ENCODE assay signal across 12 cellular contexts in genomic region chr19:48787331-48787730, GRCh38. TPM values are rescaled to one million over a fixed set of nuclear protein-coding genes. Genes with fewer than 3 reads are reported as not detected.
DNase-seq lines count a peak whose midpoint lies in the region; ATAC-seq, FAIRE-seq and TF ChIP-seq lines count a peak whose summit lies in the region.
"Not testable (repeated sequence)": the region's sequence is repeated elsewhere in the genome, so short reads cannot be mapped to it uniquely, and the experiment has no call there.
"Had no signal": no experiment of that assay in that cellular context is flagged by ENCODE, and none has a peak within 500 bp of the region (broad histone marks: within the 10 kb centered on the region; RNA-seq: fewer than 3 reads in every experiment).

No MANE protein-coding gene starts in this region.

- H2BK12ac ChIP-seq in neuronal stem cell (ENCODE audit: low read length), result not testable (repeated sequence)

- not testable (repeated sequence) for H3K27ac Mint-ChIP-seq in GM23338

- not testable (repeated sequence) for H2AFZ ChIP-seq in GM23338; K562 (ENCODE audit: low read depth, low read length); neuronal stem cell (ENCODE audit: low read length)

- not testable (repeated sequence) for H3K9me2 ChIP-seq in GM23338 (ENCODE audit: insufficient read depth)

- not testable (repeated sequence) for H3K9me3 Mint-ChIP-seq in GM23338

- not testable (repeated sequence) for H3K27me3 ChIP-seq in GM23338 (ENCODE audit: insufficient read depth); K562 (ENCODE audit: control insufficient read depth in 2 of 2, insufficient read depth in 2 of 2, low read length in 2 of 2); foreskin keratinocyte; neuronal stem cell (ENCODE audit: control insufficient read depth in 3 of 3, insufficient read depth in 3 of 3, low read depth in 1 of 3, low read length in 3 of 3); gastrocnemius medialis

- H3K23ac ChIP-seq in neuronal stem cell (ENCODE audit: low read depth, low read length, poor library complexity), result not testable (repeated sequence)

- H3K4me1 ChIP-seq in GM23338 (ENCODE audit: insufficient read depth); foreskin keratinocyte; neuronal stem cell (ENCODE audit: control insufficient read depth in 2 of 2, insufficient read depth in 1 of 2, low read depth in 1 of 2, low read length in 2 of 2): not testable (repeated sequence)
- H3K4me1 ChIP-seq in K562 (replicated peaks in 1 of 2; ENCODE audit: control insufficient read depth in 2 of 2, insufficient read depth in 2 of 2, low read length in 2 of 2) (peaks cover 8 to 11% of the 10 kb centered on the region in 2 experiments; a peak in 4 of 5 replicates), gastrocnemius medialis (peaks cover 15 to 22% of the 10 kb centered on the region in 2 donors)

- not testable (repeated sequence) for H3K4ac ChIP-seq in neuronal stem cell (ENCODE audit: low read length)

- H3K4me1 Mint-ChIP-seq in GM23338, result not testable (repeated sequence)

- DNase-seq in GM23338 (ENCODE audit: low spot score); K562 (ENCODE audit: extremely low read depth in 1 of 4, low spot score in 3 of 4); neuronal stem cell (ENCODE audit: low spot score): not testable (repeated sequence)
- DNase-seq in epithelial cell of esophagus (ENCODE audit: low read depth) (peak; percentile 61), foreskin keratinocyte (peak; percentile 73 to 83), gastrocnemius medialis (peak; percentile 50 to 83)

- intact Hi-C loops in K562 (cut with micrococcal nuclease), result loop anchor here (5.0 to 10.0 kb wide), 2 partner anchors 285 to 437 kb away; partner anchors contain the start of gene KCNA7
- intact Hi-C loops in gastrocnemius medialis (cut with DNase I; ENCODE audit: low total_unique reads), result loop anchor here (2.0 kb wide), 1 partner anchor 149 kb away; no protein-coding TSS in a partner anchor

- not testable (repeated sequence) for TF ChIP-seq EP300 in K562 (IDR thresholded peaks at IDR 0.05; ENCODE audit: low read length)

- not testable (repeated sequence) for H3K4me3 ChIP-seq in GM23338; K562; epithelial cell of esophagus (ENCODE audit: low read length); neuronal stem cell (ENCODE audit: low read length in 2 of 2); gastrocnemius medialis

- H3K9ac ChIP-seq in K562 (ENCODE audit: insufficient read depth in 1 of 2, low read depth in 2 of 2, low read length in 2 of 2), result not testable (repeated sequence)
- H3K9ac ChIP-seq in neuronal stem cell (ENCODE audit: low read depth, low read length, poor library complexity), result peak overlapping the region; percentile 63

- not testable (repeated sequence) for H2BK5ac ChIP-seq in neuronal stem cell (ENCODE audit: low read length)

- not testable (repeated sequence) for BruUV-seq in K562 (replicated peaks; lab: Mats Ljungman, UMichigan)

- 78% methylated on average over 9 of the region's 9 CpGs for WGBS in K562 (ENCODE audit: insufficient coverage, low coverage, missing lambda C conversion rate)
- no CpG with 5 or more reads among the region's 9 CpGs for WGBS in neuronal stem cell (ENCODE audit: extremely low coverage in 2 of 2, insufficient read length in 2 of 2, insufficient replicate concordance in 1 of 2), 2 donors

- not testable (repeated sequence) for H3K4me2 ChIP-seq in GM23338; K562 (ENCODE audit: insufficient read depth, low read length); neuronal stem cell (ENCODE audit: insufficient read depth, low read length, poor library complexity, severe bottlenecking)

- not testable (repeated sequence) for H3K36me3 Mint-ChIP-seq in GM23338 (ENCODE audit: low read depth)

- not testable (repeated sequence) for H3K4me3 Mint-ChIP-seq in GM23338

- not testable (repeated sequence) for H4K91ac ChIP-seq in neuronal stem cell (ENCODE audit: low read depth, low read length, poor library complexity)

- not testable (repeated sequence) for H3K18ac ChIP-seq in neuronal stem cell (ENCODE audit: low read length)

- H3K9me1 ChIP-seq in K562 (ENCODE audit: control insufficient read depth, insufficient read depth, low read length), result not testable (repeated sequence)

- not testable (repeated sequence) for TF ChIP-seq CTCF in GM23338 (conservative IDR thresholded peaks at IDR 0.05; ENCODE audit: low read depth in 2 of 2); K562 (IDR thresholded peaks at IDR 0.05 in 2 of 3, conservative IDR thresholded peaks at IDR 0.05 in 1 of 3; ENCODE audit: insufficient read depth in 2 of 3, low read depth in 1 of 3, low read length in 3 of 3); epithelial cell of esophagus (IDR thresholded peaks at IDR 0.05; ENCODE audit: insufficient read depth, low read depth, low read length, missing control alignments); foreskin keratinocyte (conservative IDR thresholded peaks at IDR 0.05); gastrocnemius medialis (IDR thresholded peaks at IDR 0.05 in 4 of 5, conservative IDR thresholded peaks at IDR 0.05 in 1 of 5)

- not testable (repeated sequence) for H4K8ac ChIP-seq in neuronal stem cell (ENCODE audit: low read depth, low read length)

- not testable (repeated sequence) for FAIRE-seq in K562 (lab: Jason Lieb, UNC)

- H2BK15ac ChIP-seq in neuronal stem cell (ENCODE audit: low read length), result not testable (repeated sequence)

- peak; percentile 14; the same call in 1 of the 3 replicates for ATAC-seq in GM23338
- not testable (repeated sequence) for ATAC-seq in K562, foreskin keratinocyte
- ATAC-seq in gastrocnemius medialis, result peak in 1 of 2 donors; percentile 46

- not testable (repeated sequence) for H3K14ac ChIP-seq in neuronal stem cell (ENCODE audit: low read length)

- not testable (repeated sequence) for H3K27ac ChIP-seq in GM23338 (ENCODE audit: low read depth); K562 (ENCODE audit: extremely low read depth, low read depth, low read length); foreskin keratinocyte; neuronal stem cell (replicated peaks; ENCODE audit: low read length)
- H3K27ac ChIP-seq in gastrocnemius medialis, result peak overlapping the region; percentile 85 to 89 (median 88)

- H3K27me3 Mint-ChIP-seq in GM23338 (ENCODE audit: insufficient read depth, low read depth, poor library complexity), result not testable (repeated sequence)

- POLR2A ChIA-PET in K562 (lab: Yijun Ruan, JAX), result interaction anchor here (1.1 kb wide), 1 partner anchor 89 kb away, joined by 5 read pairs; no protein-coding TSS in a partner anchor

- not testable (repeated sequence) for H3K79me1 ChIP-seq in neuronal stem cell (ENCODE audit: low read depth, low read length)

- H3F3A ChIP-seq in GM23338 (replicated peaks; ENCODE audit: low read depth), result not testable (repeated sequence)

- H2AK5ac ChIP-seq in neuronal stem cell (ENCODE audit: low read depth, low read length), result not testable (repeated sequence)

- not testable (repeated sequence) for H2BK120ac ChIP-seq in neuronal stem cell (ENCODE audit: low read depth, low read length)

- H4K20me1 ChIP-seq in GM23338 (replicated peaks; ENCODE audit: insufficient read depth); K562 (replicated peaks; ENCODE audit: control insufficient read depth, insufficient read depth, low read length): not testable (repeated sequence)

- TF ChIP-seq POLR2A in K562 (conservative IDR thresholded peaks at IDR 0.05); gastrocnemius medialis (IDR thresholded peaks at IDR 0.05): not testable (repeated sequence)

- H3K9me3 ChIP-seq in K562 (replicated peaks; ENCODE audit: control insufficient read depth, insufficient read depth, low read depth, low read length); neuronal stem cell (replicated peaks in 1 of 2; ENCODE audit: control insufficient read depth in 2 of 2, insufficient read depth in 1 of 2, low read depth in 1 of 2, low read length in 2 of 2); gastrocnemius medialis: not testable (repeated sequence)

- not testable (repeated sequence) for TF ChIP-seq RAD21 in K562 (CRISPR knock-in tag; conservative IDR thresholded peaks at IDR 0.05 in 1 of 2, IDR thresholded peaks at IDR 0.05 in 1 of 2)

- CTCF ChIA-PET in K562 (lab: Yijun Ruan, JAX; ENCODE audit: low intra/inter-chr PET ratio), result interaction anchor here (0.6 to 2.5 kb wide), 7 partner anchors 24 to 437 kb away, joined by 3 to 34 read pairs (median 3); partner anchors contain the start of gene HSD17B14

- H3K79me2 ChIP-seq in GM23338 (replicated peaks; ENCODE audit: insufficient read depth); K562 (ENCODE audit: control insufficient read depth, insufficient read depth, low read length): not testable (repeated sequence)

- H3K36me3 ChIP-seq in GM23338 (ENCODE audit: insufficient read depth); K562 (ENCODE audit: control insufficient read depth, insufficient read depth, low read length); neuronal stem cell (replicated peaks in 1 of 2; ENCODE audit: control insufficient read depth in 2 of 2, insufficient read depth in 2 of 2, low read length in 2 of 2); gastrocnemius medialis: not testable (repeated sequence)

- in situ Hi-C loops in K562 (cut with MboI), result not testable (repeated sequence)
- in situ Hi-C loops in gastrocnemius medialis (cut with MboI; ENCODE audit: low sequenced_read_pairs in 4 of 4), result loop anchor here in 1 of 4 donors (10.0 kb wide), 1 partner anchor 187 kb away; no protein-coding TSS in a partner anchor

RNA-seq across cellular contexts. Expression of gene BCAT2, which starts 23.5 kb away (rescaled TPM):
- total RNA-seq in GM23338 (2014; rRNA removed; shearing (Covaris generic)), result 30.6 and 53.5 TPM in 2 replicates
- polyA plus RNA-seq in GM23338 (2016; fragmentation: Nextera tagmentation; extraction: Ambion mirVana) (30.4 and 35.8 TPM in 2 replicates), K562 (2011; rRNA removed) (29.7 and 54.4 TPM in 2 replicates), K562 (2014; fragmentation: Illumina TruSeq; extraction: Trizol) (53.9 and 68.4 TPM in 2 replicates), K562 (2014; fragmentation: Nextera tagmentation; extraction: Ambion mirVana) (10 to 100 TPM in 1 of 2 experiments, 1 to 10 TPM in 1; 3.4 to 17.0 TPM), K562 (2014; rRNA removed) (61.3 and 70.5 TPM in 2 replicates), foreskin keratinocyte (52.5 and 56.8 TPM in 2 replicates)
- 51.3 and 119 TPM in 2 replicates for total RNA-seq in K562 (2011; cell fraction: chromatin; rRNA removed; ENCODE audit: low replicate concordance)
- 57.0 and 58.4 TPM in 2 replicates for total RNA-seq in K562 (2011; cell fraction: nucleolus; rRNA removed)
- total RNA-seq in K562 (2011; cell fraction: nucleoplasm; rRNA removed), result 47.7 and 57.1 TPM in 2 replicates
- total RNA-seq in K562 (2014; rRNA removed) (57.8 and 69.7 TPM in 2 replicates), K562 (2014; rRNA removed; fragmentation: Illumina TruSeq; extraction: Trizol) (12.4 and 18.9 TPM in 2 replicates), K562 (2015; rRNA removed; fragmentation: Illumina TruSeq; extraction: Trizol) (31.4 and 32.6 TPM in 2 replicates), K562 (2021) (79.6 and 84.8 TPM in 2 replicates), foreskin keratinocyte (40.9 and 42.9 TPM in 2 replicates), gastrocnemius medialis (10 to 100 TPM; 28.0 to 56.6 (median 43.8) TPM)
- polyA plus RNA-seq in K562 (2011; cell fraction: cytosol; rRNA removed), result 62.1 and 122 TPM in 2 replicates
- 58.1 and 87.7 TPM in 2 replicates for polyA plus RNA-seq in K562 (2011; cell fraction: nucleus; rRNA removed)
- 50.4 and 57.4 TPM in 2 replicates for polyA plus RNA-seq in K562 (2012)
- polyA minus RNA-seq in K562 (2011; rRNA and poly(A)+ RNA removed), result 19.9 and 22.6 TPM in 2 replicates
- 31.7 and 42.9 TPM in 2 replicates for polyA minus RNA-seq in K562 (2011; cell fraction: cytosol; rRNA and poly(A)+ RNA removed)
- polyA minus RNA-seq in K562 (2011; cell fraction: nucleus; rRNA and poly(A)+ RNA removed), result 13.1 and 17.9 TPM in 2 replicates
- polyA plus RNA-seq in neuronal stem cell (2013, experiment 1 of 2), result 49.0 TPM
- 48.6 TPM for polyA plus RNA-seq in neuronal stem cell (2013, experiment 2 of 2)

RNA-seq across cellular contexts. Expression of gene FGF21, which starts 32.0 kb away (rescaled TPM):
- 1.3 TPM in 1 of 2 replicates, not detected in the other for total RNA-seq in GM23338 (2014; rRNA removed; shearing (Covaris generic))
- polyA plus RNA-seq in GM23338 (2016; fragmentation: Nextera tagmentation; extraction: Ambion mirVana), result 0.78 and 1.1 TPM in 2 replicates
- not detected in 2 replicates for total RNA-seq in K562 (2011; cell fraction: chromatin; rRNA removed; ENCODE audit: low replicate concordance)
- total RNA-seq in K562 (2011; cell fraction: nucleolus; rRNA removed), result not detected in 2 replicates
- not detected in 2 replicates for total RNA-seq in K562 (2011; cell fraction: nucleoplasm; rRNA removed)
- total RNA-seq in K562 (2014; rRNA removed), result 0.33 and 0.77 TPM in 2 replicates
- total RNA-seq in K562 (2014; rRNA removed; fragmentation: Illumina TruSeq; extraction: Trizol), result not detected in 2 replicates
- not detected in 2 replicates for total RNA-seq in K562 (2015; rRNA removed; fragmentation: Illumina TruSeq; extraction: Trizol)
- total RNA-seq in K562 (2021), result not detected in 2 replicates
- polyA plus RNA-seq in K562 (2011; rRNA removed), result not detected in 2 replicates
- not detected in 2 replicates for polyA plus RNA-seq in K562 (2011; cell fraction: cytosol; rRNA removed)
- not detected in 2 replicates for polyA plus RNA-seq in K562 (2011; cell fraction: nucleus; rRNA removed)
- 0.30 TPM in 1 of 2 replicates, not detected in the other for polyA plus RNA-seq in K562 (2012)
- 0.09 TPM in 1 of 2 replicates, not detected in the other for polyA plus RNA-seq in K562 (2014; fragmentation: Illumina TruSeq; extraction: Trizol)
- polyA plus RNA-seq in K562 (2014; fragmentation: Nextera tagmentation; extraction: Ambion mirVana), result under 1 TPM in 1 of 2 experiments, not detected in 1; 0.04 TPM
- polyA plus RNA-seq in K562 (2014; rRNA removed), result not detected in 2 replicates
- polyA minus RNA-seq in K562 (2011; rRNA and poly(A)+ RNA removed), result not detected in 2 replicates
- polyA minus RNA-seq in K562 (2011; cell fraction: cytosol; rRNA and poly(A)+ RNA removed), result not detected in 2 replicates
- polyA minus RNA-seq in K562 (2011; cell fraction: nucleus; rRNA and poly(A)+ RNA removed), result not detected in 2 replicates
- not detected in 2 replicates for total RNA-seq in foreskin keratinocyte
- polyA plus RNA-seq in foreskin keratinocyte, result not detected in 2 replicates
- not detected for polyA plus RNA-seq in neuronal stem cell (2013, experiment 1 of 2)
- not detected for polyA plus RNA-seq in neuronal stem cell (2013, experiment 2 of 2)
- total RNA-seq in gastrocnemius medialis, result not detected
- total RNA-seq: A673; Calu3; CD8-positive, alpha-beta T cell; HepG2 had no signal
- polyA plus RNA-seq: AG04450, IgD-negative memory B cell had no signal

RNA-seq across cellular contexts. Expression of gene FUT1, which starts 34.9 kb away (rescaled TPM):
- 20.3 and 20.8 TPM in 2 replicates for total RNA-seq in GM23338 (2014; rRNA removed; shearing (Covaris generic))
- 4.4 and 4.7 TPM in 2 replicates for polyA plus RNA-seq in GM23338 (2016; fragmentation: Nextera tagmentation; extraction: Ambion mirVana)
- 53.2 and 80.3 TPM in 2 replicates for total RNA-seq in K562 (2011; cell fraction: chromatin; rRNA removed; ENCODE audit: low replicate concordance)
- 51.5 and 67.9 TPM in 2 replicates for total RNA-seq in K562 (2011; cell fraction: nucleolus; rRNA removed)
- total RNA-seq in K562 (2011; cell fraction: nucleoplasm; rRNA removed), result 56.0 and 63.6 TPM in 2 replicates
- total RNA-seq in K562 (2014; rRNA removed), result 15.5 and 17.2 TPM in 2 replicates
- total RNA-seq in K562 (2014; rRNA removed; fragmentation: Illumina TruSeq; extraction: Trizol), result 8.9 TPM in 2 replicates
- total RNA-seq in K562 (2015; rRNA removed; fragmentation: Illumina TruSeq; extraction: Trizol), result 5.0 TPM in 2 replicates
- total RNA-seq in K562 (2021), result 18.5 and 19.6 TPM in 2 replicates
- 3.2 and 5.0 TPM in 2 replicates for polyA plus RNA-seq in K562 (2011; rRNA removed)
- polyA plus RNA-seq in K562 (2011; cell fraction: cytosol; rRNA removed), result 2.2 and 4.8 TPM in 2 replicates
- polyA plus RNA-seq in K562 (2011; cell fraction: nucleus; rRNA removed), result 5.3 and 17.6 TPM in 2 replicates
- 4.8 and 9.2 TPM in 2 replicates for polyA plus RNA-seq in K562 (2012)
- polyA plus RNA-seq in K562 (2014; fragmentation: Illumina TruSeq; extraction: Trizol), result 7.9 and 8.8 TPM in 2 replicates
- 1 to 10 TPM; 2.3 to 3.1 TPM for polyA plus RNA-seq in K562 (2014; fragmentation: Nextera tagmentation; extraction: Ambion mirVana)
- polyA plus RNA-seq in K562 (2014; rRNA removed), result 16.3 and 18.3 TPM in 2 replicates
- polyA minus RNA-seq in K562 (2011; rRNA and poly(A)+ RNA removed), result 1.1 and 3.1 TPM in 2 replicates
- polyA minus RNA-seq in K562 (2011; cell fraction: cytosol; rRNA and poly(A)+ RNA removed), result 1.4 and 4.4 TPM in 2 replicates
- 3.2 and 5.3 TPM in 2 replicates for polyA minus RNA-seq in K562 (2011; cell fraction: nucleus; rRNA and poly(A)+ RNA removed)
- 8.0 and 8.2 TPM in 2 replicates for total RNA-seq in foreskin keratinocyte
- 3.9 and 4.0 TPM in 2 replicates for polyA plus RNA-seq in foreskin keratinocyte
- polyA plus RNA-seq in neuronal stem cell (2013, experiment 1 of 2), result 0.99 TPM
- 1.0 TPM for polyA plus RNA-seq in neuronal stem cell (2013, experiment 2 of 2)
- total RNA-seq in gastrocnemius medialis, result 1 to 10 TPM in 2 of 4 donors, under 1 TPM in 2; 0.61 to 1.3 (median 0.98) TPM
- total RNA-seq: CD8-positive, alpha-beta T cell had no signal
- polyA plus RNA-seq: IgD-negative memory B cell had no signal

RNA-seq across cellular contexts. Expression of gene IZUMO1, which starts 40.6 kb away (rescaled TPM):
- total RNA-seq in GM23338 (2014; rRNA removed; shearing (Covaris generic)), result 1.7 and 3.5 TPM in 2 replicates
- 1.2 and 1.3 TPM in 2 replicates for polyA plus RNA-seq in GM23338 (2016; fragmentation: Nextera tagmentation; extraction: Ambion mirVana)
- 23.8 and 28.5 TPM in 2 replicates for total RNA-seq in K562 (2011; cell fraction: chromatin; rRNA removed; ENCODE audit: low replicate concordance)
- 10.5 and 17.9 TPM in 2 replicates for total RNA-seq in K562 (2011; cell fraction: nucleolus; rRNA removed)
- 18.7 and 19.0 TPM in 2 replicates for total RNA-seq in K562 (2011; cell fraction: nucleoplasm; rRNA removed)
- 0.14 and 0.78 TPM in 2 replicates for total RNA-seq in K562 (2014; rRNA removed)
- total RNA-seq in K562 (2014; rRNA removed; fragmentation: Illumina TruSeq; extraction: Trizol), result 0.61 and 1.3 TPM in 2 replicates
- total RNA-seq in K562 (2015; rRNA removed; fragmentation: Illumina TruSeq; extraction: Trizol), result 0.40 and 0.49 TPM in 2 replicates
- total RNA-seq in K562 (2021), result 2.1 and 2.2 TPM in 2 replicates
- polyA plus RNA-seq in K562 (2011; rRNA removed), result 0.54 and 0.57 TPM in 2 replicates
- 0.16 and 0.67 TPM in 2 replicates for polyA plus RNA-seq in K562 (2011; cell fraction: cytosol; rRNA removed)
- 3.1 and 3.5 TPM in 2 replicates for polyA plus RNA-seq in K562 (2011; cell fraction: nucleus; rRNA removed)
- polyA plus RNA-seq in K562 (2012), result 1.4 and 1.7 TPM in 2 replicates
- polyA plus RNA-seq in K562 (2014; fragmentation: Illumina TruSeq; extraction: Trizol), result 0.29 and 1.1 TPM in 2 replicates
- under 1 TPM; 0.24 to 0.73 TPM for polyA plus RNA-seq in K562 (2014; fragmentation: Nextera tagmentation; extraction: Ambion mirVana)
- polyA plus RNA-seq in K562 (2014; rRNA removed), result 0.39 and 1.2 TPM in 2 replicates
- polyA minus RNA-seq in K562 (2011; rRNA and poly(A)+ RNA removed), result 0.63 TPM in 1 of 2 replicates, not detected in the other
- polyA minus RNA-seq in K562 (2011; cell fraction: cytosol; rRNA and poly(A)+ RNA removed), result not detected in 2 replicates
- 0.67 and 0.89 TPM in 2 replicates for polyA minus RNA-seq in K562 (2011; cell fraction: nucleus; rRNA and poly(A)+ RNA removed)
- 0.28 and 0.58 TPM in 2 replicates for total RNA-seq in foreskin keratinocyte
- polyA plus RNA-seq in foreskin keratinocyte, result 0.07 and 0.18 TPM in 2 replicates
- 0.01 TPM for polyA plus RNA-seq in neuronal stem cell (2013, experiment 1 of 2)
- 0.03 TPM for polyA plus RNA-seq in neuronal stem cell (2013, experiment 2 of 2)
- total RNA-seq in gastrocnemius medialis, result 1 to 10 TPM in 1 of 4 donors, not detected in 3; 2.1 TPM
- total RNA-seq: A673; CD8-positive, alpha-beta T cell had no signal
- polyA plus RNA-seq: AG04450, IgD-negative memory B cell had no signal

RNA-seq across cellular contexts. Expression of gene RASIP1, which starts 46.9 kb away (rescaled TPM):
- total RNA-seq in GM23338 (2014; rRNA removed; shearing (Covaris generic)), result 14.8 and 18.0 TPM in 2 replicates
- polyA plus RNA-seq in GM23338 (2016; fragmentation: Nextera tagmentation; extraction: Ambion mirVana) (9.2 and 11.2 TPM in 2 replicates), K562 (2011; rRNA removed) (1.4 and 2.1 TPM in 2 replicates), K562 (2014; fragmentation: Illumina TruSeq; extraction: Trizol) (1.5 and 2.6 TPM in 2 replicates), K562 (2014; fragmentation: Nextera tagmentation; extraction: Ambion mirVana) (under 1 TPM; 0.20 to 0.24 TPM), K562 (2014; rRNA removed) (4.7 and 6.1 TPM in 2 replicates), foreskin keratinocyte (16.0 and 18.4 TPM in 2 replicates)
- 10.4 and 13.7 TPM in 2 replicates for total RNA-seq in K562 (2011; cell fraction: chromatin; rRNA removed; ENCODE audit: low replicate concordance)
- total RNA-seq in K562 (2011; cell fraction: nucleolus; rRNA removed), result 7.4 and 8.8 TPM in 2 replicates
- total RNA-seq in K562 (2011; cell fraction: nucleoplasm; rRNA removed), result 10.0 and 11.1 TPM in 2 replicates
- total RNA-seq in K562 (2014; rRNA removed) (2.7 and 3.7 TPM in 2 replicates), K562 (2014; rRNA removed; fragmentation: Illumina TruSeq; extraction: Trizol) (0.58 and 0.61 TPM in 2 replicates), K562 (2015; rRNA removed; fragmentation: Illumina TruSeq; extraction: Trizol) (1.4 and 1.7 TPM in 2 replicates), K562 (2021) (3.4 and 4.6 TPM in 2 replicates), foreskin keratinocyte (11.3 and 12.6 TPM in 2 replicates), gastrocnemius medialis (1 to 10 TPM; 3.4 to 8.1 (median 6.3) TPM)
- 2.3 and 3.3 TPM in 2 replicates for polyA plus RNA-seq in K562 (2011; cell fraction: cytosol; rRNA removed)
- polyA plus RNA-seq in K562 (2011; cell fraction: nucleus; rRNA removed), result 5.2 and 8.5 TPM in 2 replicates
- 3.2 and 5.2 TPM in 2 replicates for polyA plus RNA-seq in K562 (2012)
- 1.1 and 1.6 TPM in 2 replicates for polyA minus RNA-seq in K562 (2011; rRNA and poly(A)+ RNA removed)
- polyA minus RNA-seq in K562 (2011; cell fraction: cytosol; rRNA and poly(A)+ RNA removed), result 1.0 and 4.6 TPM in 2 replicates
- polyA minus RNA-seq in K562 (2011; cell fraction: nucleus; rRNA and poly(A)+ RNA removed), result 1.3 and 2.0 TPM in 2 replicates
- polyA plus RNA-seq in neuronal stem cell (2013, experiment 1 of 2), result 1.1 TPM
- 1.1 TPM for polyA plus RNA-seq in neuronal stem cell (2013, experiment 2 of 2)
